In genomic region chr16:67194257-67194656, GRCh38 we compare ENCODE assay signal across 1 cellular context.
TF ChIP-seq lines count a peak whose summit lies in the region.

No MANE protein-coding gene starts in this region.

TF ChIP-seq in GM23338, 12 proteins besides CTCF, POLR2A, EP300 and RAD21 (continued from another document):
- TF ChIP-seq ZNF462 (CRISPR knock-in tag; IDR thresholded peaks at IDR 0.05) (no peak), ZNF331 (CRISPR knock-in tag; IDR thresholded peaks at IDR 0.05; ENCODE audit: low read depth) (no peak), ZNF114 (CRISPR knock-in tag; IDR thresholded peaks at IDR 0.05) (no peak), JUNB (IDR thresholded peaks at IDR 0.05; ENCODE audit: unreplicated experiment) (no peak), EZH2 (IDR thresholded peaks at IDR 0.05; ENCODE audit: low read depth, unreplicated experiment) (no peak), ETS1 (IDR thresholded peaks at IDR 0.05) (no peak), STAT1 (IDR thresholded peaks at IDR 0.05; ENCODE audit: unreplicated experiment) (no peak), EZH2phosphoT487 (IDR thresholded peaks at IDR 0.05; ENCODE audit: unreplicated experiment) (no peak), NANOG (IDR thresholded peaks at IDR 0.05; ENCODE audit: borderline replicate concordance) (no peak), CREB1 (CRISPR knock-in tag; IDR thresholded peaks at IDR 0.05; ENCODE audit: low read depth) (no peak), REST (IDR thresholded peaks at IDR 0.05; ENCODE audit: unreplicated experiment) (no peak)
